In genomic region chr12:94263011-94263786, GRCh38 we compare ENCODE assay signal across 9 cellular contexts.
DNase-seq lines count a peak whose midpoint lies in the region; ATAC-seq and TF ChIP-seq lines count a peak whose summit lies in the region.
"Had no signal": no experiment of that assay in that cellular context is flagged by ENCODE, and none has a peak within 500 bp of the region (broad histone marks: within the 10 kb centered on the region; RNA-seq: fewer than 3 reads in every experiment).

No MANE protein-coding gene starts in this region.

- H3K36me3 Mint-ChIP-seq in Caco-2 (ENCODE audit: insufficient read depth, unreplicated experiment): peaks cover 65% of the 10 kb centered on the region
- peaks cover 67% of the 10 kb centered on the region for H3K36me3 Mint-ChIP-seq in activated naive CD4-positive, alpha-beta T cell treated with anti-CD3 and anti-CD28 coated beads, Interleukin-2, amount 10 ng/mL, durations not matched to agents 7 days and 5 days

- H3K36me3 ChIP-seq in Caco-2 (ENCODE audit: control insufficient read depth, insufficient read depth, low read length) (no peaks in the 10 kb centered on the region), left lung (peaks cover 0 to 30% of the 10 kb centered on the region in 2 donors)

- intact Hi-C loops in Caco-2 (cut with micrococcal nuclease; ENCODE audit: unreplicated experiment): no loop called here
- intact Hi-C loops in left lung (cut with DNase I): no loop called here

- peak; percentile 5 for ATAC-seq in left lung

- H3K4me1 Mint-ChIP-seq in Caco-2 (ENCODE audit: low read depth, unreplicated experiment): peaks cover 7% of the 10 kb centered on the region
- peaks cover 54% of the 10 kb centered on the region for H3K4me1 Mint-ChIP-seq in activated naive CD4-positive, alpha-beta T cell treated with anti-CD3 and anti-CD28 coated beads, Interleukin-2, amount 10 ng/mL, durations not matched to agents 7 days and 5 days

- H3K9me3 ChIP-seq in Caco-2 (no peaks in the 10 kb centered on the region), left lung (no peaks in the 10 kb centered on the region)

- DNase-seq in Caco-2 (no peak), HFF-Myc (ENCODE audit: extremely low read depth, low read depth) (no peak), RWPE1 (ENCODE audit: low spot score) (no peak), left lung (no peak), cortex of kidney (lab: John Stamatoyannopoulos, UW) (no peak), glomerular visceral epithelial cell (ENCODE audit: extremely low spot score) (no peak)
- DNase-seq in activated naive CD4-positive, alpha-beta T cell treated with anti-CD3 and anti-CD28 coated beads, Interleukin-2, amount 10 ng/mL, durations not matched to agents 7 days and 5 days: peak; percentile 69
- DNase-seq in stimulated activated CD8-positive, alpha-beta memory T cell treated with anti-CD3 and anti-CD28 coated beads, Interleukin-4, amount 100 ng/mL, for 1 hour (ENCODE audit: low read depth in 2 of 2, low spot score in 1 of 2): peak; percentile 18 to 22

- TF ChIP-seq CTCF in Caco-2 (IDR thresholded peaks at IDR 0.05; ENCODE audit: insufficient read depth in 1 of 2, low read depth in 1 of 2, low read length in 1 of 2, severe bottlenecking in 1 of 2, unreplicated experiment in 1 of 2): no peak
- no peak for TF ChIP-seq CTCF in HFF-Myc (IDR thresholded peaks at IDR 0.05; ENCODE audit: low read depth, low read length, missing control alignments)
- TF ChIP-seq CTCF in RWPE1 (conservative IDR thresholded peaks at IDR 0.05; ENCODE audit: low read depth): no peak
- TF ChIP-seq CTCF in left lung (IDR thresholded peaks at IDR 0.05): no peak

- H3K27ac Mint-ChIP-seq in Caco-2 (ENCODE audit: unreplicated experiment): peak overlapping the region; percentile 55
- H3K27ac Mint-ChIP-seq in activated naive CD4-positive, alpha-beta T cell treated with anti-CD3 and anti-CD28 coated beads, Interleukin-2, amount 10 ng/mL, durations not matched to agents 7 days and 5 days: peak overlapping the region; percentile 94

- CTCF ChIA-PET in Caco-2 (lab: Charles Lee) (no interaction called here), RWPE1 (lab: Yijun Ruan, JAX) (no interaction called here)
- CTCF ChIA-PET in activated naive CD4-positive, alpha-beta T cell treated with anti-CD3 and anti-CD28 coated beads, Interleukin-2, amount 10 ng/mL, durations not matched to agents 7 days and 5 days (lab: Charles Lee): interaction anchor here (0.9 to 1.5 kb wide), 7 partner anchors 42 to 171 kb away, joined by 3 to 4 read pairs (median 4); no protein-coding TSS in a partner anchor

- no peak overlapping the region for H3K4me3 Mint-ChIP-seq in Caco-2 (ENCODE audit: unreplicated experiment)
- peak overlapping the region; percentile 80 for H3K4me3 Mint-ChIP-seq in activated naive CD4-positive, alpha-beta T cell treated with anti-CD3 and anti-CD28 coated beads, Interleukin-2, amount 10 ng/mL, durations not matched to agents 7 days and 5 days
- H3K4me3 Mint-ChIP-seq: neural crest cell had no signal

- POLR2A ChIA-PET in Caco-2 (lab: Charles Lee): no interaction called here
- POLR2A ChIA-PET in RWPE1 (lab: Yijun Ruan, JAX; ENCODE audit: low non-redundant PET): no interaction called here

- H3K27ac ChIP-seq in RWPE1 (peak overlapping the region; percentile 39; the same call in 1 of the 2 replicates), left lung (peak overlapping the region; percentile 85 to 94)

- H3K27me3 ChIP-seq in Caco-2 (replicated peaks; ENCODE audit: control insufficient read depth, insufficient read depth, low read length): no peaks in the 10 kb centered on the region
- no peaks in the 10 kb centered on the region for H3K27me3 ChIP-seq in left lung

- H3K4me3 ChIP-seq in Caco-2 (ENCODE audit: low read depth, low read length) (no peak overlapping the region), HFF-Myc (replicated peaks; ENCODE audit: low read depth, low read length) (peak overlapping the region; percentile 43), left lung (peak overlapping the region; percentile 34 to 44)

- no TSS peak for BruUV-seq in Caco-2 (replicated peaks; lab: Mats Ljungman, UMichigan)

- no peaks in the 10 kb centered on the region for H3K9me3 Mint-ChIP-seq in Caco-2 (ENCODE audit: unreplicated experiment)
- no peaks in the 10 kb centered on the region for H3K9me3 Mint-ChIP-seq in activated naive CD4-positive, alpha-beta T cell treated with anti-CD3 and anti-CD28 coated beads, Interleukin-2, amount 10 ng/mL, durations not matched to agents 7 days and 5 days
- H3K9me3 Mint-ChIP-seq: neural crest cell had no signal

- no peaks in the 10 kb centered on the region for H3K27me3 Mint-ChIP-seq in Caco-2 (ENCODE audit: insufficient read depth, unreplicated experiment)
- H3K27me3 Mint-ChIP-seq in activated naive CD4-positive, alpha-beta T cell treated with anti-CD3 and anti-CD28 coated beads, Interleukin-2, amount 10 ng/mL, durations not matched to agents 7 days and 5 days: no peaks in the 10 kb centered on the region

- H3K4me1 ChIP-seq in Caco-2 (peaks cover 14% of the 10 kb centered on the region), left lung (peaks cover 23 to 67% of the 10 kb centered on the region in 2 donors)

Comparison
In these comparisons a context has a peak if more than half of its experiments do, and no peak if none do; other contexts are left out.
1. DNase-seq: peak in activated naive CD4-positive, alpha-beta T cell treated with anti-CD3 and anti-CD28 coated beads, Interleukin-2, amount 10 ng/mL, durations not matched to agents 7 days and 5 days (single experiment) and stimulated activated CD8-positive, alpha-beta memory T cell treated with anti-CD3 and anti-CD28 coated beads, Interleukin-4, amount 100 ng/mL, for 1 hour (2 of 2); none in Caco-2 (0 of 2), HFF-Myc (single experiment), RWPE1 (single experiment), left lung (0 of 2), cortex of kidney (single experiment) and glomerular visceral epithelial cell (single experiment).